Comparison of ENCODE assay signal across 8 cellular contexts in the genomic region with DNA sequence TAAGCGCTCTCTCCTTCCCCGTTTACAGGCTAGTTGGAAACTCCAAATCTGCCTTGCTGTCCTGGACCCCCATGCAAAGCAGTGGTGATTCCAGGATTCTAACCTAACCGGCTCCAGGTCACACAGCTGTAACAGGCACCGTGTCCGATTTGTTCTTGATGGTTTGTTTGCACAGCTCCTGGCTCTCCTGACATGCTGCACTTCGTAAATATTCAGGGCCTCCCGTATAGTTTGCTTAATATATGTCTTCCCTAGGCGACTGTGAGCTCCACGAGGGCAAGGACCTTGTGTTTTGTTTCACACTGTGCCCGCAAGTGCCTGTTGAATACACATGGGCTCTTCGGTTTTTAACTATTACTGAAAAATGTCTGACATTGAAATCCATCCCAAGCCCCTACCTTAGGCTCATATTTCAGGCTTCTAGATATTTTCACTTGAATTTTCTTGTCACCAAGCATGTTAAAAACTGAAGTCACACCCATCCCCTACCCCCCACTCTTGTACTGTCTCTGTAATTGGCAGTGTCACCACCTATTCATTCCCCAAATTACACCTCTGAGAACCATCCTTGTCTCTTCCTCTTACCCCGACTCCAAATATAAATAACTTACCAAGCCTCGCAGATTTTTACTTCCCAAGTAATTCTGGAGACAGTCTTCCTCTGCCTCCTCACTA.
A peak's percentile ranks its signal among the peaks of the same experiment; 100 is the strongest.
DNase-seq lines count a peak whose midpoint lies in the region; ATAC-seq and TF ChIP-seq lines count a peak whose summit lies in the region.

No MANE protein-coding gene starts in this region.

- DNase-seq in NCI-H1417 (lab: John Stamatoyannopoulos, UW) (peak; percentile 72 to 93 (median 85)), choroid plexus epithelial cell (ENCODE audit: low read depth) (no peak), activated T-cell treated with anti-CD3 and anti-CD28 coated beads for 4 hours (no peak), kidney tubule cell (ENCODE audit: low spot score) (no peak)
- no peak for DNase-seq in activated effector memory CD4-positive, alpha-beta T cell treated with Interleukin-2 at 50 U/mL for 16 hours

- peak overlapping the region; percentile 98 for H3K27ac ChIP-seq in neutrophil

- H3K4me1 ChIP-seq in ES-I3 (ENCODE audit: insufficient read depth, low read length) (peaks cover 18% of the 10 kb centered on the region), neutrophil (ENCODE audit: control insufficient read depth in 1 of 2, insufficient read depth in 1 of 2, low read depth in 1 of 2, low read length in 1 of 2) (peaks cover 36 to 40% of the 10 kb centered on the region in 2 experiments)

- no peaks in the 10 kb centered on the region for H3K36me3 ChIP-seq in ES-I3 (ENCODE audit: insufficient read depth, low read length)
- no peaks in the 10 kb centered on the region for H3K36me3 ChIP-seq in neutrophil

- no peak for ATAC-seq in HG02884 (IDR thresholded peaks at IDR 0.05; ENCODE audit: unreplicated experiment)

- H3K9ac ChIP-seq in ES-I3 (ENCODE audit: low read depth, low read length) = peak overlapping the region; percentile 79

- no peaks in the 10 kb centered on the region for H3K27me3 ChIP-seq in neutrophil

- TF ChIP-seq CTCF in choroid plexus epithelial cell (conservative IDR thresholded peaks at IDR 0.05; ENCODE audit: low read depth, low read length) (no peak), neutrophil (IDR thresholded peaks at IDR 0.05) (no peak)

- no peaks in the 10 kb centered on the region for H3K9me3 ChIP-seq in ES-I3 (ENCODE audit: control insufficient read depth, insufficient read depth, low read length)
- H3K9me3 ChIP-seq in neutrophil = no peaks in the 10 kb centered on the region

- H3K4me3 ChIP-seq in choroid plexus epithelial cell (ENCODE audit: low read depth, low read length) (peak overlapping the region; percentile 88), neutrophil (ENCODE audit: low read depth in 1 of 2, low read length in 1 of 2) (peak overlapping the region; percentile 85 to 95)

Comparison
In these comparisons a context has a peak if more than half of its experiments do, and no peak if none do; other contexts are left out.
1. DNase-seq: peak in NCI-H1417 (3 of 3); none in choroid plexus epithelial cell (single experiment), activated T-cell treated with anti-CD3 and anti-CD28 coated beads for 4 hours (single experiment), activated effector memory CD4-positive, alpha-beta T cell treated with Interleukin-2 at 50 U/mL for 16 hours (single experiment) and kidney tubule cell (single experiment).